ENCODE assay signal across 19 cellular contexts in genomic region chr10:103742779-103743178, GRCh38.
DNase-seq lines count a peak whose midpoint lies in the region; ATAC-seq and TF ChIP-seq lines count a peak whose summit lies in the region.
"Had no signal": no experiment of that assay in that cellular context is flagged by ENCODE, and none has a peak within 500 bp of the region (broad histone marks: within the 10 kb centered on the region; RNA-seq: fewer than 3 reads in every experiment).

No MANE protein-coding gene starts in this region.

- POLR2A ChIA-PET in HEK293 (lab: Yijun Ruan, JAX): no interaction called here
- POLR2A ChIA-PET in CD4-positive, alpha-beta memory T cell (lab: Charles Lee; ENCODE audit: partially characterized antibody): interaction anchor here (1.1 kb wide), 1 partner anchor 16 kb away, joined by 5 read pairs; no protein-coding TSS in a partner anchor

- H3K36me3 ChIP-seq in HEK293 (ENCODE audit: control insufficient read depth in 2 of 2, insufficient read depth in 1 of 2, low read length in 2 of 2) (no peaks in the 10 kb centered on the region), smooth muscle cell (ENCODE audit: low read depth) (no peaks in the 10 kb centered on the region)
- no peaks in the 10 kb centered on the region for H3K36me3 ChIP-seq in CD4-positive, alpha-beta memory T cell (ENCODE audit: insufficient read depth, low read length)
- H3K36me3 ChIP-seq: SJSA1 had no signal

- H3K4me2 ChIP-seq in smooth muscle cell: peak overlapping the region; percentile 36
- H3K4me2 ChIP-seq: PC-9 had no signal

- no peaks in the 10 kb centered on the region for H4K20me1 ChIP-seq in smooth muscle cell (ENCODE audit: low read depth)

- no peak overlapping the region for H3K9ac ChIP-seq in smooth muscle cell (ENCODE audit: low read depth)
- H3K9ac ChIP-seq: GM23248 had no signal

- H3K27ac Mint-ChIP-seq in CD4-positive, alpha-beta memory T cell: peak overlapping the region in 2 of 7 donors; percentile 52 to 60

- H3K4me1 ChIP-seq in HEK293 (ENCODE audit: control insufficient read depth, insufficient read depth, low read length) (no peaks in the 10 kb centered on the region), smooth muscle cell (ENCODE audit: low read depth) (peaks cover 19% of the 10 kb centered on the region)
- H3K4me1 ChIP-seq in CD4-positive, alpha-beta memory T cell (ENCODE audit: insufficient read depth, low read length): peaks cover 31% of the 10 kb centered on the region

- H3K36me3 Mint-ChIP-seq in CD4-positive, alpha-beta memory T cell: no peaks in the 10 kb centered on the region
- H3K36me3 Mint-ChIP-seq: CD8-positive, alpha-beta memory T cell had no signal

- TF ChIP-seq CTCF in HEK293 (tag by site-specific recombination; IDR thresholded peaks at IDR 0.05): no peak
- no peak for TF ChIP-seq CTCF in smooth muscle cell (IDR thresholded peaks at IDR 0.05; ENCODE audit: borderline replicate concordance, insufficient read depth, poor library complexity, severe bottlenecking)

- ATAC-seq in GM21825 (IDR thresholded peaks at IDR 0.05; ENCODE audit: unreplicated experiment): no peak
- ATAC-seq in HG02798 (IDR thresholded peaks at IDR 0.05; ENCODE audit: poor library complexity, unreplicated experiment): no peak
- ATAC-seq: HepG2 had no signal

- intact Hi-C loops in CD4-positive, alpha-beta memory T cell (cut with micrococcal nuclease): no loop called here

- DNase-seq in CD1c-positive myeloid dendritic cell (ENCODE audit: extremely low spot score) (peak; percentile 8), amniotic epithelial cell (ENCODE audit: low read depth) (peak; percentile 75), smooth muscle cell (lab: John Stamatoyannopoulos, UW; ENCODE audit: unreplicated experiment) (no peak)
- DNase-seq in CD4-positive, alpha-beta memory T cell: no peak
- DNase-seq: CD8-positive, alpha-beta memory T cell; DMS79; GM23248; HCEC 1CT; NCI-H1105; NCI-H1694; NCI-H2107; NCI-H2227 treated with DMSO at 0.1 percent for 48 hours; NCI-H524; PC-9 had no signal

- H3K4me3 ChIP-seq in HEK293 (ENCODE audit: low read depth, low read length): no peak overlapping the region
- no peak overlapping the region for H3K4me3 ChIP-seq in smooth muscle cell
- no peak overlapping the region for H3K4me3 ChIP-seq in CD4-positive, alpha-beta memory T cell (ENCODE audit: low read length in 2 of 2)
- H3K4me3 ChIP-seq: GM23248, PC-9, SJSA1 had no signal

- H3K27me3 ChIP-seq in smooth muscle cell (ENCODE audit: low read depth): no peaks in the 10 kb centered on the region
- no peaks in the 10 kb centered on the region for H3K27me3 ChIP-seq in CD4-positive, alpha-beta memory T cell (ENCODE audit: insufficient read depth, low read length)
- H3K27me3 ChIP-seq: SJSA1 had no signal

- H3K27ac ChIP-seq in HEK293 (ENCODE audit: extremely low read depth, low read depth, low read length): no peak overlapping the region
- peak overlapping the region; percentile 96 for H3K27ac ChIP-seq in smooth muscle cell (ENCODE audit: low read depth)
- H3K27ac ChIP-seq in CD4-positive, alpha-beta memory T cell (ENCODE audit: low read depth, low read length): no peak overlapping the region
- H3K27ac ChIP-seq: GM23248, SJSA1 had no signal

- CTCF ChIA-PET in HEK293 (lab: Yijun Ruan, JAX): interaction anchor here (1.1 to 1.4 kb wide), 2 partner anchors 10 to 31 kb away, joined by 3 to 6 read pairs; no protein-coding TSS in a partner anchor
- CTCF ChIA-PET in CD4-positive, alpha-beta memory T cell (lab: Charles Lee; ENCODE audit: partially characterized antibody): interaction anchor here (0.7 kb wide), 1 partner anchor 11 kb away, joined by 4 read pairs; no protein-coding TSS in a partner anchor

- H3K79me2 ChIP-seq in smooth muscle cell (ENCODE audit: low read depth): peaks cover 11% of the 10 kb centered on the region

- no peaks in the 10 kb centered on the region for H3K9me3 Mint-ChIP-seq in CD4-positive, alpha-beta memory T cell
- H3K9me3 Mint-ChIP-seq: CD8-positive, alpha-beta memory T cell had no signal

- no peak overlapping the region for H3K4me3 Mint-ChIP-seq in CD4-positive, alpha-beta memory T cell
- H3K4me3 Mint-ChIP-seq: CD8-positive, alpha-beta memory T cell had no signal

- WGBS in smooth muscle cell (ENCODE audit: low lambda C conversion rate): 43% methylated on average over 7 of the region's 7 CpGs

- H2AFZ ChIP-seq in smooth muscle cell (ENCODE audit: low read depth): no peak overlapping the region
- H2AFZ ChIP-seq: GM23248, PC-9 had no signal

- peaks cover 33% of the 10 kb centered on the region for H3F3A ChIP-seq in smooth muscle cell (ENCODE audit: low read depth)

- H3K9me3 ChIP-seq in HEK293 (ENCODE audit: control insufficient read depth, insufficient read depth, low read depth, low read length) (no peaks in the 10 kb centered on the region), smooth muscle cell (replicated peaks; ENCODE audit: low read depth) (no peaks in the 10 kb centered on the region)
- H3K9me3 ChIP-seq in CD4-positive, alpha-beta memory T cell (ENCODE audit: control insufficient read depth in 1 of 2, low read length in 2 of 2): no peaks in the 10 kb centered on the region
- H3K9me3 ChIP-seq: SJSA1 had no signal

- H3K4me1 Mint-ChIP-seq in CD4-positive, alpha-beta memory T cell: peaks cover 16 to 35% (median 28%) of the 10 kb centered on the region in 4 donors

- no peaks in the 10 kb centered on the region for H3K27me3 Mint-ChIP-seq in CD4-positive, alpha-beta memory T cell

TF ChIP-seq in HEK293, 187 proteins besides CTCF, POLR2A, EP300 and RAD21:
- TF ChIP-seq ZNF280D (tag by site-specific recombination; IDR thresholded peaks at IDR 0.05) (no peak), ZFHX2 (tag by site-specific recombination; conservative IDR thresholded peaks at IDR 0.05) (peak; percentile 63), EGR2 (tag by site-specific recombination; IDR thresholded peaks at IDR 0.05; ENCODE audit: low read depth) (peak; percentile 75), ZNF302 (tag by site-specific recombination; IDR thresholded peaks at IDR 0.05; ENCODE audit: low read depth) (no peak), ZNF707 (tag by site-specific recombination; IDR thresholded peaks at IDR 0.05) (no peak), REPIN1 (tag by site-specific recombination; IDR thresholded peaks at IDR 0.05; ENCODE audit: low read depth) (no peak), GLI4 (tag by site-specific recombination; IDR thresholded peaks at IDR 0.05) (no peak)

Comparison
In these comparisons a context has a peak if more than half of its experiments do, and no peak if none do; other contexts are left out.
1. DNase-seq: peak in CD1c-positive myeloid dendritic cell (single experiment) and amniotic epithelial cell (single experiment); none in smooth muscle cell (single experiment) and CD4-positive, alpha-beta memory T cell (0 of 5).